ENCODE assay signal across 34 cellular contexts in the genomic region with DNA sequence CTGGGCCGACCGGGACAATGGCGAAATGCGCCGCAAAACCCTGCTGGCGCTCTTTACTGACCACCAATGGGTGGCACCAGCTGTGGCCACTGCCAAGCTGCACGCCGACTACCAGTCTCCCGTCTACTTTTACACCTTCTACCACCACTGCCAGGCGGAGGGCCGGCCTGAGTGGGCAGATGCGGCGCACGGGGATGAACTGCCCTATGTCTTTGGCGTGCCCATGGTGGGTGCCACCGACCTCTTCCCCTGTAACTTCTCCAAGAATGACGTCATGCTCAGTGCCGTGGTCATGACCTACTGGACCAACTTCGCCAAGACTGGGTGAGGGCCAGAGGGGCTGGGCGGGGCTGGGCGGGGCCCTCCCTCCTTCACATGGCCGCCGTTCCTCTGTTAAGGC. TPM values are rescaled to one million over a fixed set of nuclear protein-coding genes. Genes with fewer than 3 reads are reported as not detected.
"Had no signal": no experiment of that assay in that cellular context is flagged by ENCODE, and none has a peak within 500 bp of the region (broad histone marks: within the 10 kb centered on the region; RNA-seq: fewer than 3 reads in every experiment).

No MANE protein-coding gene starts in this region.

- H2AFZ ChIP-seq: parathyroid adenoma had no signal

- H3K27me3 ChIP-seq: esophagus squamous epithelium, heart right ventricle, left lung, right atrium auricular region, spleen, testis had no signal

- H3K9ac ChIP-seq: parathyroid adenoma had no signal

- ATAC-seq: effector memory CD8-positive, alpha-beta T cell; heart right ventricle; left cardiac atrium; left lung; mucosa of descending colon; natural killer cell treated with Interleukin-12 subunit alpha and Interleukin-12 subunit beta and Interleukin-15 and Interleukin-18, amount 100 ng/mL, for 72 hours; stimulated activated memory B cell treated with anti-CD40 and anti-IgM and Interleukin-4, amounts not matched to agents 10 μg/mL and 1 μg/mL and 100 μg/mL, for 72 hours; stimulated activated naive CD8-positive, alpha-beta T cell treated with anti-CD3 and anti-CD28 coated beads, Interleukin-15, Interleukin-2, amounts not matched to agents 100 U/mL and 50 U/mL, for 24 hours had no signal

- FAIRE-seq: endometrium, islet of Langerhans had no signal

- H3K4me1 ChIP-seq: esophagus squamous epithelium, heart right ventricle, left lung, parathyroid adenoma, prostate gland, right atrium auricular region, spleen, testis, tibial artery had no signal

- H3K27ac ChIP-seq: esophagus squamous epithelium, heart right ventricle, left lung, parathyroid adenoma, prostate gland, right atrium auricular region, skin epidermis, spleen, testis, tibial artery had no signal

- H3K79me2 ChIP-seq: parathyroid adenoma had no signal

- H3K4me3 ChIP-seq: esophagus squamous epithelium, heart right ventricle, left lung, mucosa of descending colon, prostate gland, right atrium auricular region, skin epidermis, spleen, testis, tibial artery had no signal

- DNase-seq: cortex of kidney; effector memory CD8-positive, alpha-beta T cell; erythroblast; esophagus squamous epithelium; foreskin melanocyte; glutamatergic neuron; heart right ventricle; hippocampal formation; left cardiac atrium; mesenchymal stem cell; mucosa of descending colon; naive B cell; spleen; stimulated activated CD4-positive, alpha-beta T cell treated with anti-CD3 and anti-CD28 coated beads, Interleukin-4, amount 100 ng/mL, for 4 hours; stimulated activated naive CD8-positive, alpha-beta T cell treated with anti-CD3 and anti-CD28 coated beads, Interleukin-15, Interleukin-2, amounts not matched to agents 100 U/mL and 50 U/mL, for 24 hours; testis; tibial artery had no signal

- H3K9me3 ChIP-seq: esophagus squamous epithelium, heart right ventricle, left lung, mucosa of descending colon, prostate gland, right atrium auricular region, spleen, testis, tibial artery had no signal

- H3K36me3 ChIP-seq: prostate gland had no signal

RNA-seq across cellular contexts. Expression of a gene that starts 4.3 kb away (rescaled TPM):
- total RNA-seq: dermis microvascular lymphatic vessel endothelial cell; esophagus squamous epithelium; heart right ventricle; kidney epithelial cell; left cardiac atrium; left lung; lower leg skin; lung microvascular endothelial cell; mucosa of descending colon; natural killer cell treated with Interleukin-12 subunit alpha and Interleukin-12 subunit beta and Interleukin-15 and Interleukin-18, amount 100 ng/mL, for 72 hours; osteoblast; right atrium auricular region; spleen; urinary bladder had no signal
- polyA plus RNA-seq: heart right ventricle, spleen, urinary bladder had no signal

RNA-seq across cellular contexts. Expression of a gene that starts 9.6 kb away (rescaled TPM):
- total RNA-seq: dermis microvascular lymphatic vessel endothelial cell; esophagus squamous epithelium; heart right ventricle; kidney epithelial cell; left cardiac atrium; left lung; lower leg skin; lung microvascular endothelial cell; mesothelial cell of epicardium; mucosa of descending colon; natural killer cell treated with Interleukin-12 subunit alpha and Interleukin-12 subunit beta and Interleukin-15 and Interleukin-18, amount 100 ng/mL, for 72 hours; neural crest cell; osteoblast; right atrium auricular region; spleen; urinary bladder had no signal
- polyA plus RNA-seq: heart right ventricle, spleen, urinary bladder had no signal

RNA-seq across cellular contexts. Expression of a gene that starts 12.9 kb away (rescaled TPM):
- total RNA-seq: dermis microvascular lymphatic vessel endothelial cell; esophagus squamous epithelium; heart right ventricle; kidney epithelial cell; left cardiac atrium; left lung; lower leg skin; lung microvascular endothelial cell; mesothelial cell of epicardium; mucosa of descending colon; natural killer cell treated with Interleukin-12 subunit alpha and Interleukin-12 subunit beta and Interleukin-15 and Interleukin-18, amount 100 ng/mL, for 72 hours; neural crest cell; osteoblast; right atrium auricular region; spleen; urinary bladder had no signal
- polyA plus RNA-seq: heart right ventricle, spleen, urinary bladder had no signal
